ENCODE assay signal across 1 cellular context in genomic region chr17:46193626-46194392, GRCh38.
TF ChIP-seq lines count a peak whose summit lies in the region.

No MANE protein-coding gene starts in this region.

TF ChIP-seq in HepG2, 621 proteins besides CTCF, POLR2A, EP300 and RAD21 (continued from another document and continues in another):
- TF ChIP-seq, protein P1, sequence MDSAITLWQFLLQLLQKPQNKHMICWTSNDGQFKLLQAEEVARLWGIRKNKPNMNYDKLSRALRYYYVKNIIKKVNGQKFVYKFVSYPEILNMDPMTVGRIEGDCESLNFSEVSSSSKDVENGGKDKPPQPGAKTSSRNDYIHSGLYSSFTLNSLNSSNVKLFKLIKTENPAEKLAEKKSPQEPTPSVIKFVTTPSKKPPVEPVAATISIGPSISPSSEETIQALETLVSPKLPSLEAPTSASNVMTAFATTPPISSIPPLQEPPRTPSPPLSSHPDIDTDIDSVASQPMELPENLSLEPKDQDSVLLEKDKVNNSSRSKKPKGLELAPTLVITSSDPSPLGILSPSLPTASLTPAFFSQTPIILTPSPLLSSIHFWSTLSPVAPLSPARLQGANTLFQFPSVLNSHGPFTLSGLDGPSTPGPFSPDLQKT (CRISPR knock-in tag; IDR thresholded peaks at IDR 0.05; ENCODE audit: borderline replicate concordance): no peak
- TF ChIP-seq TP53 (CRISPR knock-in tag; conservative IDR thresholded peaks at IDR 0.05) (no peak; the same call in 1 of the 2 replicates), ZBTB8A (CRISPR knock-in tag; IDR thresholded peaks at IDR 0.05; ENCODE audit: borderline replicate concordance, low read depth) (no peak), ZNF619 (CRISPR knock-in tag; IDR thresholded peaks at IDR 0.05) (peak; percentile 79; the same call in 1 of the 2 replicates), ZNF670 (CRISPR knock-in tag; IDR thresholded peaks at IDR 0.05; ENCODE audit: borderline replicate concordance) (peak; percentile 71; the same call in 1 of the 2 replicates), MAF1 (CRISPR knock-in tag; IDR thresholded peaks at IDR 0.05; ENCODE audit: borderline replicate concordance) (peak; percentile 38; the same call in 1 of the 2 replicates), BCL6 (CRISPR knock-in tag; IDR thresholded peaks at IDR 0.05) (no peak), PREB (CRISPR knock-in tag; IDR thresholded peaks at IDR 0.05) (no peak), ZNF672 (CRISPR knock-in tag; IDR thresholded peaks at IDR 0.05) (peak; percentile 46; the same call in 1 of the 2 replicates), ZNF556 (CRISPR knock-in tag; IDR thresholded peaks at IDR 0.05; ENCODE audit: borderline replicate concordance) (peak; percentile 74), HBP1 (CRISPR knock-in tag; IDR thresholded peaks at IDR 0.05; ENCODE audit: low read depth) (peak; percentile 90), HDAC1 (CRISPR knock-in tag; IDR thresholded peaks at IDR 0.05) (peak; percentile 63), KDM2A (CRISPR knock-in tag; IDR thresholded peaks at IDR 0.05; ENCODE audit: borderline replicate concordance, low read depth) (peak; percentile 83), ZNF274 (CRISPR knock-in tag; IDR thresholded peaks at IDR 0.05) (peak; percentile 91), CCDC6 (CRISPR knock-in tag; IDR thresholded peaks at IDR 0.05) (peak; percentile 19; the same call in 1 of the 2 replicates), TOPORS (CRISPR knock-in tag; IDR thresholded peaks at IDR 0.05) (peak; percentile 60; the same call in 1 of the 2 replicates), U2AF1 (optimal IDR thresholded peaks at IDR 0.05; ENCODE audit: low read depth, low read length) (no peak), EZH2 (conservative IDR thresholded peaks at IDR 0.05; ENCODE audit: low read depth, low read length) (no peak), MIER3 (CRISPR knock-in tag; IDR thresholded peaks at IDR 0.05; ENCODE audit: borderline replicate concordance) (peak; percentile 82; the same call in 1 of the 2 replicates), ZBTB40 (IDR thresholded peaks at IDR 0.05) (peak; percentile 43; the same call in 1 of the 2 replicates), ZBTB40 (CRISPR knock-in tag; IDR thresholded peaks at IDR 0.05) (peak; percentile 79; the same call in 1 of the 2 replicates), ZNF317 (CRISPR knock-in tag; IDR thresholded peaks at IDR 0.05) (peak; percentile 55; the same call in 1 of the 2 replicates), NKX3-1 (CRISPR knock-in tag; IDR thresholded peaks at IDR 0.05) (peak; percentile 55; the same call in 1 of the 2 replicates), SRF (IDR thresholded peaks at IDR 0.05; ENCODE audit: low read depth, low read length) (peak; percentile 78; the same call in 1 of the 2 replicates), ZNF550 (CRISPR knock-in tag; IDR thresholded peaks at IDR 0.05; ENCODE audit: borderline replicate concordance) (peak; percentile 94; the same call in 1 of the 2 replicates), MIXL1 (CRISPR knock-in tag; IDR thresholded peaks at IDR 0.05) (0 out of 2 replicates have a peak, but pooled peaks have one; percentile 11), DMAP1 (CRISPR knock-in tag; IDR thresholded peaks at IDR 0.05) (peak; percentile 88; the same call in 1 of the 2 replicates), SIN3B (IDR thresholded peaks at IDR 0.05; ENCODE audit: low read length) (peak; percentile 7; the same call in 1 of the 2 replicates), FOXM1 (CRISPR knock-in tag; IDR thresholded peaks at IDR 0.05) (no peak), ZNF563 (CRISPR knock-in tag; IDR thresholded peaks at IDR 0.05) (peak; percentile 87), HNRNPLL (IDR thresholded peaks at IDR 0.05; ENCODE audit: low read depth, low read length, poor library complexity, severe bottlenecking) (peak; percentile 85), JUNB (CRISPR knock-in tag; IDR thresholded peaks at IDR 0.05; ENCODE audit: borderline replicate concordance) (no peak), RFXAP (CRISPR knock-in tag; IDR thresholded peaks at IDR 0.05; ENCODE audit: borderline replicate concordance) (0 out of 2 replicates have a peak, but pooled peaks have one; percentile 20)
- TF ChIP-seq, protein P2, sequence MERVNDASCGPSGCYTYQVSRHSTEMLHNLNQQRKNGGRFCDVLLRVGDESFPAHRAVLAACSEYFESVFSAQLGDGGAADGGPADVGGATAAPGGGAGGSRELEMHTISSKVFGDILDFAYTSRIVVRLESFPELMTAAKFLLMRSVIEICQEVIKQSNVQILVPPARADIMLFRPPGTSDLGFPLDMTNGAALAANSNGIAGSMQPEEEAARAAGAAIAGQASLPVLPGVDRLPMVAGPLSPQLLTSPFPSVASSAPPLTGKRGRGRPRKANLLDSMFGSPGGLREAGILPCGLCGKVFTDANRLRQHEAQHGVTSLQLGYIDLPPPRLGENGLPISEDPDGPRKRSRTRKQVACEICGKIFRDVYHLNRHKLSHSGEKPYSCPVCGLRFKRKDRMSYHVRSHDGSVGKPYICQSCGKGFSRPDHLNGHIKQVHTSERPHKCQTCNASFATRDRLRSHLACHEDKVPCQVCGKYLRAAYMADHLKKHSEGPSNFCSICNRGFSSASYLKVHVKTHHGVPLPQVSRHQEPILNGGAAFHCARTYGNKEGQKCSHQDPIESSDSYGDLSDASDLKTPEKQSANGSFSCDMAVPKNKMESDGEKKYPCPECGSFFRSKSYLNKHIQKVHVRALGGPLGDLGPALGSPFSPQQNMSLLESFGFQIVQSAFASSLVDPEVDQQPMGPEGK (CRISPR knock-in tag; IDR thresholded peaks at IDR 0.05): peak; percentile 87
- TF ChIP-seq, protein P3, sequence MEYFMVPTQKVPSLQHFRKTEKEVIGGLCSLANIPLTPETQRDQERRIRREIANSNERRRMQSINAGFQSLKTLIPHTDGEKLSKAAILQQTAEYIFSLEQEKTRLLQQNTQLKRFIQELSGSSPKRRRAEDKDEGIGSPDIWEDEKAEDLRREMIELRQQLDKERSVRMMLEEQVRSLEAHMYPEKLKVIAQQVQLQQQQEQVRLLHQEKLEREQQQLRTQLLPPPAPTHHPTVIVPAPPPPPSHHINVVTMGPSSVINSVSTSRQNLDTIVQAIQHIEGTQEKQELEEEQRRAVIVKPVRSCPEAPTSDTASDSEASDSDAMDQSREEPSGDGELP (IDR thresholded peaks at IDR 0.05; ENCODE audit: borderline replicate concordance, low read depth): peak; percentile 52; the same call in 1 of the 2 replicates
- TF ChIP-seq, protein P4, sequence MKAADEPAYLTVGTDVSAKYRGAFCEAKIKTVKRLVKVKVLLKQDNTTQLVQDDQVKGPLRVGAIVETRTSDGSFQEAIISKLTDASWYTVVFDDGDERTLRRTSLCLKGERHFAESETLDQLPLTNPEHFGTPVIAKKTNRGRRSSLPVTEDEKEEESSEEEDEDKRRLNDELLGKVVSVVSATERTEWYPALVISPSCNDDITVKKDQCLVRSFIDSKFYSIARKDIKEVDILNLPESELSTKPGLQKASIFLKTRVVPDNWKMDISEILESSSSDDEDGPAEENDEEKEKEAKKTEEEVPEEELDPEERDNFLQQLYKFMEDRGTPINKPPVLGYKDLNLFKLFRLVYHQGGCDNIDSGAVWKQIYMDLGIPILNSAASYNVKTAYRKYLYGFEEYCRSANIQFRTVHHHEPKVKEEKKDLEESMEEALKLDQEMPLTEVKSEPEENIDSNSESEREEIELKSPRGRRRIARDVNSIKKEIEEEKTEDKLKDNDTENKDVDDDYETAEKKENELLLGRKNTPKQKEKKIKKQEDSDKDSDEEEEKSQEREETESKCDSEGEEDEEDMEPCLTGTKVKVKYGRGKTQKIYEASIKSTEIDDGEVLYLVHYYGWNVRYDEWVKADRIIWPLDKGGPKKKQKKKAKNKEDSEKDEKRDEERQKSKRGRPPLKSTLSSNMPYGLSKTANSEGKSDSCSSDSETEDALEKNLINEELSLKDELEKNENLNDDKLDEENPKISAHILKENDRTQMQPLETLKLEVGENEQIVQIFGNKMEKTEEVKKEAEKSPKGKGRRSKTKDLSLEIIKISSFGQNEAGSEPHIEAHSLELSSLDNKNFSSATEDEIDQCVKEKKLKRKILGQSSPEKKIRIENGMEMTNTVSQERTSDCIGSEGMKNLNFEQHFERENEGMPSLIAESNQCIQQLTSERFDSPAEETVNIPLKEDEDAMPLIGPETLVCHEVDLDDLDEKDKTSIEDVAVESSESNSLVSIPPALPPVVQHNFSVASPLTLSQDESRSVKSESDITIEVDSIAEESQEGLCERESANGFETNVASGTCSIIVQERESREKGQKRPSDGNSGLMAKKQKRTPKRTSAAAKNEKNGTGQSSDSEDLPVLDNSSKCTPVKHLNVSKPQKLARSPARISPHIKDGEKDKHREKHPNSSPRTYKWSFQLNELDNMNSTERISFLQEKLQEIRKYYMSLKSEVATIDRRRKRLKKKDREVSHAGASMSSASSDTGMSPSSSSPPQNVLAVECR (CRISPR knock-in tag; IDR thresholded peaks at IDR 0.05; ENCODE audit: borderline replicate concordance): peak; percentile 89
- TF ChIP-seq, protein P5, sequence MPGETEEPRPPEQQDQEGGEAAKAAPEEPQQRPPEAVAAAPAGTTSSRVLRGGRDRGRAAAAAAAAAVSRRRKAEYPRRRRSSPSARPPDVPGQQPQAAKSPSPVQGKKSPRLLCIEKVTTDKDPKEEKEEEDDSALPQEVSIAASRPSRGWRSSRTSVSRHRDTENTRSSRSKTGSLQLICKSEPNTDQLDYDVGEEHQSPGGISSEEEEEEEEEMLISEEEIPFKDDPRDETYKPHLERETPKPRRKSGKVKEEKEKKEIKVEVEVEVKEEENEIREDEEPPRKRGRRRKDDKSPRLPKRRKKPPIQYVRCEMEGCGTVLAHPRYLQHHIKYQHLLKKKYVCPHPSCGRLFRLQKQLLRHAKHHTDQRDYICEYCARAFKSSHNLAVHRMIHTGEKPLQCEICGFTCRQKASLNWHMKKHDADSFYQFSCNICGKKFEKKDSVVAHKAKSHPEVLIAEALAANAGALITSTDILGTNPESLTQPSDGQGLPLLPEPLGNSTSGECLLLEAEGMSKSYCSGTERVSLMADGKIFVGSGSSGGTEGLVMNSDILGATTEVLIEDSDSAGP (CRISPR knock-in tag; IDR thresholded peaks at IDR 0.05; ENCODE audit: borderline replicate concordance): peak; percentile 85
